ENCODE assay signal across 3 cellular contexts in the genomic region with DNA sequence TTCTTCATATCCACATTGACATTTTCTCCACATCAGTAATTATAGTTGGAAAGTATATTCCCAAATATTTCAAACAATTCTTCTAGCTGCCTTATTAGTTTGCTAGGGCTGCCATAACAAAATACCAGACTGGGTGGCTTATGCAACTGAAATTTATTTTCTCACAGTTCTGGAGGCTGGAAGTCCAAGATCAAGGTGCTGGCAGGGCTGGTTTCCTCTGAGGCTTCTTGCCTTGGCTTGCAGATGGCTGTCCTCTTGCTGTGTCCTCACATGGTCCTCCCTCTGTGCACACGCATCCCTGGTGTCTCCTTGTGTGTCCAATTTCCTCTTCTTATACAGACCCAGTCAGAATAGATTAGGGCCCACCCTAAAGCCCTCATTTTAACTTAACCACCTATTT.
"Had no signal": no experiment of that assay in that cellular context is flagged by ENCODE, and none has a peak within 500 bp of the region (broad histone marks: within the 10 kb centered on the region; RNA-seq: fewer than 3 reads in every experiment).

No MANE protein-coding gene starts in this region.

- H3K4me3 ChIP-seq: GM12878 had no signal

- DNase-seq: GDM1, GF-D8 had no signal

- ATAC-seq: GM12878 had no signal
